1 cellular context compared by ENCODE assay signal in genomic region chr7:148932-149855, GRCh38.
TF ChIP-seq lines count a peak whose summit lies in the region.

No MANE protein-coding gene starts in this region.

TF ChIP-seq in A549, 52 proteins besides CTCF, POLR2A, EP300 and RAD21 (continued from another document):
- TF ChIP-seq HMGXB4 (CRISPR knock-in tag; IDR thresholded peaks at IDR 0.05; ENCODE audit: borderline replicate concordance) (no peak), SMC3 (IDR thresholded peaks at IDR 0.05) (0 out of 3 replicates have a peak, but pooled peaks have one; percentile 2)
